ENCODE assay signal across 22 cellular contexts in the genomic region with DNA sequence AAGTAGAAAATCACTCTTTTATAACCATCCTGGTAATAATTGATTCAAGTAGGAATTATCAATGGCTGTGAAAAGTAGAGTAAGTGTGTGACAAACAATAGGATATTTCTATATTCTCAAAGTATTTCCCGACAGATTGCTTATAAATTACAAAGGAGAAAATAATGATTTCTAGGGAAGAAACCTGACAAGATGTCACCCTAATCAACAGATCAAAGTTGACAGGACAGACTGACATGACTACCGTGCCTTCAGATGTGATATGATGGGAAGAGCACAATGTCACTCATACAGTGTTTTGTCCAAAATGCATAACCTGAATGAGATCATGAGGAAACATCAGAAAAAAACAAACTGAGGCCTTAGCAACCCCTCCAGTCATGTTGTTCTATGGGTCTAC.
"Had no signal": no experiment of that assay in that cellular context is flagged by ENCODE, and none has a peak within 500 bp of the region (broad histone marks: within the 10 kb centered on the region; RNA-seq: fewer than 3 reads in every experiment).

No MANE protein-coding gene starts in this region.

- H3K27ac ChIP-seq: coronary artery, dorsolateral prefrontal cortex, esophagus muscularis mucosa, foreskin keratinocyte, gastroesophageal sphincter, heart left ventricle, hepatocyte, left lung, lower lobe of right lung had no signal

- H3K4me2 ChIP-seq: hepatocyte had no signal

- DNase-seq: dermis blood vessel endothelial cell; dorsolateral prefrontal cortex; effector CD4-positive, alpha-beta T cell; effector memory CD4-positive, alpha-beta T cell; foreskin keratinocyte; heart left ventricle; hypothalamus; immature natural killer cell; islet precursor cell; kidney; kidney glomerular epithelial cell; left cardiac atrium; left lung; left ventricle myocardium superior; lower lobe of right lung; mesenchymal stem cell; mucosa of descending colon; naive B cell had no signal

- H3K4me3 ChIP-seq: coronary artery, dorsolateral prefrontal cortex, esophagus muscularis mucosa, gastroesophageal sphincter, heart left ventricle, hepatocyte, left lung, lower lobe of right lung, mucosa of descending colon had no signal

- H2AFZ ChIP-seq: hepatocyte had no signal

- H3K79me2 ChIP-seq: hepatocyte had no signal

- H3K9me3 ChIP-seq: left lung, lower lobe of right lung had no signal

- H3K36me3 ChIP-seq: esophagus muscularis mucosa, gastroesophageal sphincter, heart left ventricle, left lung, lower lobe of right lung had no signal

- ATAC-seq: foreskin keratinocyte, gastroesophageal sphincter, heart left ventricle, left cardiac atrium, left lung, left ventricle myocardium superior, lower lobe of right lung, mucosa of descending colon had no signal

- H3K27me3 ChIP-seq: esophagus muscularis mucosa, foreskin keratinocyte, gastroesophageal sphincter, heart left ventricle, left lung had no signal

- H3K4me1 ChIP-seq: esophagus muscularis mucosa, foreskin keratinocyte, gastroesophageal sphincter, heart left ventricle, left lung, lower lobe of right lung had no signal
